Comparison of ENCODE assay signal across 8 cellular contexts in genomic region chr16:75565640-75566039, GRCh38. TPM values are rescaled to one million over a fixed set of nuclear protein-coding genes. Genes with fewer than 3 reads are reported as not detected.
DNase-seq lines count a peak whose midpoint lies in the region; ATAC-seq and TF ChIP-seq lines count a peak whose summit lies in the region.

No MANE protein-coding gene starts in this region.

- peaks cover 33% of the 10 kb centered on the region for H3K4me1 Mint-ChIP-seq in activated naive CD4-positive, alpha-beta T cell treated with anti-CD3 and anti-CD28 coated beads, Interleukin-2, amount 10 ng/mL, durations not matched to agents 7 days and 5 days
- peaks cover 49% of the 10 kb centered on the region for H3K4me1 Mint-ChIP-seq in endothelial cell (ENCODE audit: unreplicated experiment)

- TF ChIP-seq CTCF in NB4 (IDR thresholded peaks at IDR 0.05; ENCODE audit: low read depth, low read length) (no peak), endothelial cell (IDR thresholded peaks at IDR 0.05; ENCODE audit: unreplicated experiment) (no peak), omental fat pad (IDR thresholded peaks at IDR 0.05) (no peak)

- no peak for DNase-seq in activated naive CD4-positive, alpha-beta T cell treated with anti-CD3 and anti-CD28 coated beads, Interleukin-2, amount 10 ng/mL, durations not matched to agents 7 days and 5 days
- DNase-seq in activated naive CD4-positive, alpha-beta T cell treated with anti-CD3 and anti-CD28 coated beads, Interleukin-2, amount 50 U/mL, for 16 hours = no peak
- DNase-seq in NB4 (ENCODE audit: low read depth) (no peak), endothelial cell (ENCODE audit: low spot score) (no peak), omental fat pad (ENCODE audit: low spot score) (no peak), NCI-H226 (no peak), SKM-1 treated with dmso at 0.1 percent for 144 hours (lab: John Stamatoyannopoulos, UW; ENCODE audit: unreplicated experiment) (no peak), NCI-H1436 (lab: John Stamatoyannopoulos, UW) (no peak)

- H3K27me3 Mint-ChIP-seq in activated naive CD4-positive, alpha-beta T cell treated with anti-CD3 and anti-CD28 coated beads, Interleukin-2, amount 10 ng/mL, durations not matched to agents 7 days and 5 days = peaks cover 14% of the 10 kb centered on the region
- H3K27me3 Mint-ChIP-seq in endothelial cell (ENCODE audit: unreplicated experiment) = peaks cover 18% of the 10 kb centered on the region

- peak; percentile 5 for ATAC-seq in omental fat pad (ENCODE audit: low FRiP score)

- peak overlapping the region; percentile 86 for H3K4me3 Mint-ChIP-seq in activated naive CD4-positive, alpha-beta T cell treated with anti-CD3 and anti-CD28 coated beads, Interleukin-2, amount 10 ng/mL, durations not matched to agents 7 days and 5 days
- peak overlapping the region; percentile 100 for H3K4me3 Mint-ChIP-seq in endothelial cell (ENCODE audit: unreplicated experiment)

- CTCF ChIA-PET in activated naive CD4-positive, alpha-beta T cell treated with anti-CD3 and anti-CD28 coated beads, Interleukin-2, amount 10 ng/mL, durations not matched to agents 7 days and 5 days (lab: Charles Lee) = interaction anchor here (0.8 to 2.0 kb wide), 4 partner anchors 10 to 56 kb away, joined by 3 to 7 read pairs (median 5); partner anchors contain the start of gene TMEM231

- TF ChIP-seq POLR2A in NB4 (IDR thresholded peaks at IDR 0.05; ENCODE audit: extremely low read depth, insufficient read length) = no peak

- H3K36me3 Mint-ChIP-seq in activated naive CD4-positive, alpha-beta T cell treated with anti-CD3 and anti-CD28 coated beads, Interleukin-2, amount 10 ng/mL, durations not matched to agents 7 days and 5 days = peaks cover 22% of the 10 kb centered on the region
- peaks cover 22% of the 10 kb centered on the region for H3K36me3 Mint-ChIP-seq in endothelial cell (ENCODE audit: low read depth, unreplicated experiment)

- peak overlapping the region; percentile 87 for H3K27ac Mint-ChIP-seq in activated naive CD4-positive, alpha-beta T cell treated with anti-CD3 and anti-CD28 coated beads, Interleukin-2, amount 10 ng/mL, durations not matched to agents 7 days and 5 days
- peak overlapping the region; percentile 96 for H3K27ac Mint-ChIP-seq in endothelial cell (ENCODE audit: unreplicated experiment)

- H3K9me3 Mint-ChIP-seq in activated naive CD4-positive, alpha-beta T cell treated with anti-CD3 and anti-CD28 coated beads, Interleukin-2, amount 10 ng/mL, durations not matched to agents 7 days and 5 days = no peaks in the 10 kb centered on the region
- no peaks in the 10 kb centered on the region for H3K9me3 Mint-ChIP-seq in endothelial cell (ENCODE audit: unreplicated experiment)

- peak overlapping the region; percentile 90 for H3K4me3 ChIP-seq in NB4 (ENCODE audit: low read depth, low read length)

RNA-seq across cellular contexts. Expression of gene GABARAPL2, which starts 0.5 kb away (rescaled TPM):
- total RNA-seq in endothelial cell (ENCODE audit: unreplicated experiment) (222 TPM), omental fat pad (100 to 1,000 TPM in 1 of 4 donors, 10 to 100 TPM in 3; 76.9 to 119 (median 89.2) TPM)

RNA-seq across cellular contexts. Expression of gene TMEM231, which starts 9.6 kb away (rescaled TPM):
- total RNA-seq in endothelial cell (ENCODE audit: unreplicated experiment) (14.5 TPM), omental fat pad (1 to 10 TPM; 3.9 to 9.2 (median 7.0) TPM)

RNA-seq across cellular contexts. Expression of gene CHST5, which starts 29.7 kb away (rescaled TPM):
- total RNA-seq in endothelial cell (ENCODE audit: unreplicated experiment) (0.13 TPM), omental fat pad (under 1 TPM in 1 of 4 donors, not detected in 3; 0.09 TPM)

RNA-seq across cellular contexts. Expression of gene ADAT1, which starts 57.4 kb away (rescaled TPM):
- total RNA-seq in endothelial cell (ENCODE audit: unreplicated experiment) = 137 TPM
- 10 to 100 TPM; 32.5 to 57.7 (median 51.3) TPM for total RNA-seq in omental fat pad
